30 cellular contexts compared by ENCODE assay signal in the genomic region with DNA sequence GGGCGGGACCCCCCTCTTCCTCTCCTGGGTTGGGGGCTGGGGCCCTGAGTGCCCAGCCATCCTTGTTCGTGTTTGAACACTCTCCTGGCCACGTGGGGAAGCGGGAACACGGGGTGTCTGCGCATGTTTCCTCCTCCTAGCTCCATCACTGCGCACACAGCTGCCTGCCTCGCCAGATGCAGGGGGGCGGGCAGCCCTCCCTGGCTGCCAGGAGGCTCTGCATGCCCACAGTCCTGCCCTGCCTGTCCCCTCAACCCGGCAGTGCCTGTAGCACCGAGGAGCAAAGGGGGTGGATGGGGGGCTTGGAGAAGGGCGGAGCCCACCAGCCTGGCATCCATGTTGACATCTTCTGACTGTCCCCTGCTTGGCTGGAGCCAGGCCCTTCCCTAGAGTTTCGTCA. TPM values are rescaled to one million over a fixed set of nuclear protein-coding genes. Genes with fewer than 3 reads are reported as not detected.
"Had no signal": no experiment of that assay in that cellular context is flagged by ENCODE, and none has a peak within 500 bp of the region (broad histone marks: within the 10 kb centered on the region; RNA-seq: fewer than 3 reads in every experiment).

No MANE protein-coding gene starts in this region.

- H2AFZ ChIP-seq: neural progenitor cell had no signal

- DNase-seq: activated CD4-positive, alpha-beta T cell treated with anti-CD3 and anti-CD28 coated beads for 1 hour; activated CD4-positive, alpha-beta T cell treated with anti-CD3 and anti-CD28 coated beads, Interleukin-2, amount 10 ng/mL, durations not matched to agents 7 days and 5 days; activated CD8-positive, alpha-beta T cell treated with anti-CD3 and anti-CD28 coated beads for 36 hours; activated gamma-delta T cell treated with Interleukin-2 at 50 U/mL for 16 hours; activated T-cell treated with anti-CD3 and anti-CD28 coated beads, Interleukin-2, amount 50 U/mL, for 4 hours; dorsolateral prefrontal cortex; effector memory CD8-positive, alpha-beta T cell; foreskin fibroblast; heart right ventricle; mesendoderm; natural killer cell; occipital lobe; right lobe of liver; stimulated activated CD4-positive, alpha-beta T cell treated with anti-CD3 and anti-CD28 coated beads, Interleukin-4, amount 100 ng/mL, for 1 hour; stimulated activated naive CD8-positive, alpha-beta T cell treated with anti-CD3 and anti-CD28 coated beads, Interleukin-15, Interleukin-2, amounts not matched to agents 100 U/mL and 50 U/mL, for 24 hours; T-helper 2 cell had no signal

- H3K27me3 ChIP-seq: dorsolateral prefrontal cortex, heart right ventricle, neural progenitor cell, right lobe of liver, upper lobe of left lung had no signal

- H3K4me2 ChIP-seq: neural progenitor cell had no signal

- ATAC-seq: activated CD8-positive, alpha-beta T cell treated with anti-CD3 and anti-CD28 coated beads for 36 hours; activated naive CD4-positive, alpha-beta T cell treated with anti-CD3 and anti-CD28 coated beads, Interleukin-2, amount 50 U/mL, for 72 hours; activated T-cell treated with anti-CD3 and anti-CD28 coated beads, Interleukin-2, amount 50 U/mL, for 4 hours; activated T-helper 17 cell treated with anti-CD3 and anti-CD28 coated beads, Interleukin-2, amount 50 U/mL, for 72 hours; effector memory CD8-positive, alpha-beta T cell; natural killer cell; right lobe of liver; stimulated activated naive CD8-positive, alpha-beta T cell treated with anti-CD3 and anti-CD28 coated beads, Interleukin-15, Interleukin-2, amounts not matched to agents 100 U/mL and 50 U/mL, for 24 hours had no signal

- H3K36me3 ChIP-seq: neural progenitor cell had no signal

- H3K4me1 ChIP-seq: neural progenitor cell had no signal

- H3K9ac ChIP-seq: neural progenitor cell had no signal

- H3K9me3 ChIP-seq: heart right ventricle, lower lobe of right lung, right lobe of liver, upper lobe of left lung had no signal

- H3K27ac ChIP-seq: neural progenitor cell had no signal

- H3K4me3 ChIP-seq: coronary artery, dorsolateral prefrontal cortex, heart right ventricle, lower lobe of right lung, neural progenitor cell, right lobe of liver, upper lobe of left lung had no signal

RNA-seq across cellular contexts. Expression of gene TMEM82, which starts 8.0 kb away (rescaled TPM):
- total RNA-seq: activated CD4-positive, alpha-beta T cell treated with anti-CD3 and anti-CD28 coated beads, Interleukin-2, amount 10 ng/mL, durations not matched to agents 7 days and 5 days; activated CD8-positive, alpha-beta T cell treated with anti-CD3 and anti-CD28 coated beads for 36 hours; activated naive CD4-positive, alpha-beta T cell treated with anti-CD3 and anti-CD28 coated beads, Interleukin-2, amount 50 U/mL, for 72 hours; activated T-cell treated with anti-CD3 and anti-CD28 coated beads, Interleukin-2, amount 50 U/mL, for 4 hours; activated T-helper 17 cell treated with anti-CD3 and anti-CD28 coated beads, Interleukin-2, amount 50 U/mL, for 72 hours; cerebellum; dorsolateral prefrontal cortex; esophagus mucosa; glomerular endothelial cell; heart right ventricle; kidney epithelial cell; lower lobe of right lung; mononuclear cell; natural killer cell; occipital lobe; renal cortical epithelial cell; skeletal muscle tissue; upper lobe of left lung had no signal
- polyA plus RNA-seq: heart right ventricle, thymus had no signal

RNA-seq across cellular contexts. Expression of gene FBLIM1, which starts 24.3 kb away (rescaled TPM):
- total RNA-seq: activated CD8-positive, alpha-beta T cell treated with anti-CD3 and anti-CD28 coated beads for 36 hours; activated T-helper 17 cell treated with anti-CD3 and anti-CD28 coated beads, Interleukin-2, amount 50 U/mL, for 72 hours; mononuclear cell had no signal
